Comparison of ENCODE assay signal across 5 cellular contexts in the genomic region with DNA sequence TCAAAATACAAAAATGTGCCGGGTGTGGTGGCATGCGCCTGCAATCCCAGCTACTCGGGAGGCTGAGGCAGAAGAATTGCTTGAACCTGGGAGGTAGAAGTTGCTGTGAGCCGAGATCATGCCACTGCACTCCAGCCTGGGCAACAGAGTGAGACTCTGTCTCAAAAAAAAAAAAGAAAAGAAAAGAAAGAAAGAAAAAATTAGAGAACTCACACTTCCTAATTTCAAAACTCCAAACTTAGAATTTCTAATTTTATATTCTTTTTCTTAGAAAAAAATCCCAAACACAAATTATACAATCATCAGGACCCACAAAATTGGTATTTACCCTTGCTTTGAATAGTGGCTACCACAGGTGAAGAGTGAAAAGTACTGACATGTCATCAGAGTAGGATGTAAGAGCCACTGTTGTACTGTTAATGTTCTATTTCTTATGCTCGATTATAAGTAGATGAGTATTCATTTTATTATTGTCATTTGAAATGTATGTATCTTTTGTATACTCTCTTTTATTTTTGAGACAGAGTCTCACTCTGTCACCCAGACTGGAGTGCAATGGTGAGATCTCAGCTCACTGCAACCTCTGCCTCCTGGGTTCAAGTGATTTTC.
DNase-seq lines count a peak whose midpoint lies in the region; ATAC-seq, FAIRE-seq and TF ChIP-seq lines count a peak whose summit lies in the region.
"Not testable (repeated sequence)": the region's sequence is repeated elsewhere in the genome, so short reads cannot be mapped to it uniquely, and the experiment has no call there.

No MANE protein-coding gene starts in this region.

- not testable (repeated sequence) for H2AFZ ChIP-seq in HCT116 (ENCODE audit: low read depth, low read length, poor library complexity, severe bottlenecking); K562 (ENCODE audit: low read depth, low read length); H1 (ENCODE audit: low read length)

- not testable (repeated sequence) for FAIRE-seq in K562 (lab: Jason Lieb, UNC); H1 (lab: Jason Lieb, UNC)

- H3K9ac ChIP-seq in HCT116 (ENCODE audit: low read length); K562 (ENCODE audit: insufficient read depth in 1 of 2, low read depth in 2 of 2, low read length in 2 of 2); H1 (replicated peaks in 1 of 4; ENCODE audit: extremely low read depth in 1 of 4, low read depth in 3 of 4, low read length in 3 of 4); liver (ENCODE audit: low read depth in 1 of 2, low read length in 2 of 2): not testable (repeated sequence)

- H3K36me3 ChIP-seq in HCT116 (ENCODE audit: control insufficient read depth in 1 of 2, insufficient read depth in 2 of 2, low read length in 2 of 2); K562 (ENCODE audit: control insufficient read depth, insufficient read depth, low read length); H1 (ENCODE audit: control insufficient read depth in 2 of 4, insufficient read depth in 4 of 4, low read length in 3 of 4); liver (ENCODE audit: control insufficient read depth in 4 of 4, insufficient read depth in 3 of 4, low read depth in 1 of 4, low read length in 3 of 4): not testable (repeated sequence)
- peaks cover 4 to 16% of the 10 kb centered on the region in 2 experiments; a peak in 2 of 3 replicates for H3K36me3 ChIP-seq in HEK293 (ENCODE audit: control insufficient read depth in 2 of 2, insufficient read depth in 1 of 2, low read length in 2 of 2)

- not testable (repeated sequence) for H3K18ac ChIP-seq in H1 (ENCODE audit: extremely low read depth, low read length)

- H3K27ac ChIP-seq in HCT116 (ENCODE audit: low read depth, low read length); HEK293 (ENCODE audit: extremely low read depth, low read depth, low read length); K562 (ENCODE audit: extremely low read depth, low read depth, low read length); H1 (ENCODE audit: low read depth, low read length); liver (ENCODE audit: low read depth in 1 of 2, low read length in 2 of 2): not testable (repeated sequence)

- not testable (repeated sequence) for H4K8ac ChIP-seq in H1 (ENCODE audit: extremely low read depth, insufficient read depth, low read length)

- 83% methylated on average over 5 of the region's 5 CpGs for WGBS in K562 (ENCODE audit: insufficient coverage, low coverage, missing lambda C conversion rate)
- WGBS in H1 (ENCODE audit: extremely low coverage in 1 of 2, insufficient coverage in 1 of 2, insufficient read length in 1 of 2, insufficient replicate concordance in 2 of 2, low coverage in 1 of 2, low lambda C conversion rate in 2 of 2, missing lambda C conversion rate in 1 of 2), 2 experiments = 95% methylated on average over 2 of the region's 5 CpGs; no CpG with 5 or more reads in 1 of the 2 experiments
- WGBS in liver = 96% methylated on average over 5 of the region's 5 CpGs

- CTCF ChIA-PET in HCT116 (lab: Charles Lee); HEK293 (lab: Yijun Ruan, JAX); K562 (lab: Yijun Ruan, JAX; ENCODE audit: low intra/inter-chr PET ratio); H1 (lab: Charles Lee; ENCODE audit: partially characterized antibody): not testable (repeated sequence)

- H3K23me2 ChIP-seq in H1 (ENCODE audit: low read depth, low read length) = not testable (repeated sequence)

- H4K5ac ChIP-seq in H1 (ENCODE audit: insufficient read length, low read depth, low read length) = not testable (repeated sequence)

- not testable (repeated sequence) for TF ChIP-seq POLR2A in HCT116 (IDR thresholded peaks at IDR 0.05; ENCODE audit: borderline replicate concordance, extremely low read depth, insufficient read depth, insufficient read length); K562 (conservative IDR thresholded peaks at IDR 0.05); H1 (IDR thresholded peaks at IDR 0.05; ENCODE audit: control extremely low read depth in 1 of 2, low read depth in 2 of 2, low read length in 2 of 2)

- not testable (repeated sequence) for H2BK5ac ChIP-seq in H1 (ENCODE audit: low read depth, low read length)

- not testable (repeated sequence) for TF ChIP-seq CTCF in HCT116 (IDR thresholded peaks at IDR 0.05 in 2 of 3, conservative IDR thresholded peaks at IDR 0.05 in 1 of 3; ENCODE audit: borderline replicate concordance in 1 of 3, insufficient read depth in 1 of 3, low read depth in 2 of 3, low read length in 2 of 3); HEK293 (tag by site-specific recombination; IDR thresholded peaks at IDR 0.05); K562 (IDR thresholded peaks at IDR 0.05 in 2 of 3, conservative IDR thresholded peaks at IDR 0.05 in 1 of 3; ENCODE audit: insufficient read depth in 2 of 3, low read depth in 1 of 3, low read length in 3 of 3); H1 (IDR thresholded peaks at IDR 0.05; ENCODE audit: control extremely low read depth in 1 of 3, insufficient read depth in 1 of 3, low read depth in 1 of 3, low read length in 3 of 3); liver (IDR thresholded peaks at IDR 0.05; ENCODE audit: low read depth, low read length, missing input control)

- not testable (repeated sequence) for H4K20me1 ChIP-seq in HCT116 (ENCODE audit: insufficient read depth); K562 (replicated peaks; ENCODE audit: control insufficient read depth, insufficient read depth, low read length); H1 (replicated peaks in 1 of 2; ENCODE audit: control insufficient read depth in 1 of 2, insufficient read depth in 2 of 2, low read length in 2 of 2)

- not testable (repeated sequence) for H3K27me3 ChIP-seq in HCT116 (ENCODE audit: insufficient read depth, low read length); K562 (ENCODE audit: control insufficient read depth in 2 of 2, insufficient read depth in 2 of 2, low read length in 2 of 2); H1 (replicated peaks in 1 of 4; ENCODE audit: control insufficient read depth in 3 of 4, extremely low read depth in 1 of 4, insufficient read depth in 3 of 4, low read length in 3 of 4); liver (ENCODE audit: control insufficient read depth in 4 of 4, insufficient read depth in 4 of 4, low read length in 3 of 4)

- H3K9me1 ChIP-seq in K562 (ENCODE audit: control insufficient read depth, insufficient read depth, low read length) = not testable (repeated sequence)

- H3K9me2 ChIP-seq in HCT116 (ENCODE audit: insufficient read depth) = not testable (repeated sequence)

- not testable (repeated sequence) for ATAC-seq in HCT116, K562

- not testable (repeated sequence) for H3K4me3 ChIP-seq in HCT116 (replicated peaks in 1 of 2; ENCODE audit: low read depth in 1 of 2, low read length in 2 of 2); HEK293 (ENCODE audit: low read depth, low read length); K562; H1 (ENCODE audit: extremely low read depth in 1 of 4, insufficient read depth in 2 of 4, low read depth in 3 of 4, low read length in 4 of 4)
- H3K4me3 ChIP-seq in liver (ENCODE audit: low read depth in 1 of 3, low read length in 3 of 3) = peak overlapping the region in 2 of 3 donors; percentile 14 to 54

- not testable (repeated sequence) for H2BK20ac ChIP-seq in H1 (ENCODE audit: low read length)

- in situ Hi-C loops in K562 (cut with MboI) = not testable (repeated sequence)

- H4K91ac ChIP-seq in H1 (replicated peaks; ENCODE audit: insufficient read length, low read length) = not testable (repeated sequence)

- BruUV-seq in HCT116 (replicated peaks; lab: Mats Ljungman, UMichigan); K562 (replicated peaks; lab: Mats Ljungman, UMichigan): not testable (repeated sequence)

- H2AK5ac ChIP-seq in H1 (ENCODE audit: low read depth, low read length) = not testable (repeated sequence)

- H2BK15ac ChIP-seq in H1 (ENCODE audit: low read length) = not testable (repeated sequence)

- H3K9me3 ChIP-seq in HCT116 (ENCODE audit: control insufficient read depth in 1 of 2, insufficient read depth in 1 of 2, low read depth in 1 of 2, low read length in 2 of 2); HEK293 (ENCODE audit: control insufficient read depth, insufficient read depth, low read depth, low read length); K562 (replicated peaks; ENCODE audit: control insufficient read depth, insufficient read depth, low read depth, low read length); H1 (ENCODE audit: insufficient read depth in 2 of 2, low read depth in 1 of 2, low read length in 1 of 2): not testable (repeated sequence)
- peaks cover 6 to 19% (median 11%) of the 10 kb centered on the region in 4 donors for H3K9me3 ChIP-seq in liver (ENCODE audit: control insufficient read depth in 4 of 4, low read length in 3 of 4)

- H3K4me2 ChIP-seq in HCT116 (ENCODE audit: low read length); K562 (ENCODE audit: insufficient read depth, low read length); H1 (ENCODE audit: insufficient read depth in 1 of 2, low read depth in 2 of 2, low read length in 2 of 2): not testable (repeated sequence)

- H3K4ac ChIP-seq in H1 (replicated peaks; ENCODE audit: insufficient read length, low read depth, low read length) = not testable (repeated sequence)

- not testable (repeated sequence) for H3K56ac ChIP-seq in H1 (replicated peaks; ENCODE audit: insufficient read length, low read depth, low read length)

- not testable (repeated sequence) for H2BK12ac ChIP-seq in H1 (ENCODE audit: low read depth, low read length)

- DNase-seq in HCT116 (ENCODE audit: low read depth, low spot score); K562 (ENCODE audit: extremely low read depth in 1 of 4, low spot score in 3 of 4); H1 (ENCODE audit: low read depth in 1 of 2, low spot score in 2 of 2): not testable (repeated sequence)

- intact Hi-C loops in HCT116 (cut with micrococcal nuclease); K562 (cut with micrococcal nuclease): not testable (repeated sequence)

- POLR2A ChIA-PET in HCT116 (lab: Charles Lee); HEK293 (lab: Yijun Ruan, JAX): not testable (repeated sequence)
- POLR2A ChIA-PET in K562 (lab: Yijun Ruan, JAX) = interaction anchor here (1.1 kb wide), 1 partner anchor 67 kb away, joined by 3 read pairs; no protein-coding TSS in a partner anchor
- POLR2A ChIA-PET in H1 (lab: Charles Lee; ENCODE audit: partially characterized antibody) = interaction anchor here (0.8 kb wide), 1 partner anchor 70 kb away, joined by 3 read pairs; no protein-coding TSS in a partner anchor

- TF ChIP-seq RAD21 in HCT116 (IDR thresholded peaks at IDR 0.05; ENCODE audit: low read depth); K562 (CRISPR knock-in tag; conservative IDR thresholded peaks at IDR 0.05 in 1 of 2, IDR thresholded peaks at IDR 0.05 in 1 of 2); H1 (IDR thresholded peaks at IDR 0.05 in 1 of 2, conservative IDR thresholded peaks at IDR 0.05 in 1 of 2; ENCODE audit: low read depth in 2 of 2, low read length in 2 of 2); liver (IDR thresholded peaks at IDR 0.05): not testable (repeated sequence)

- H3K79me2 ChIP-seq in HCT116 (ENCODE audit: insufficient read depth, low read length); K562 (ENCODE audit: control insufficient read depth, insufficient read depth, low read length); H1 (ENCODE audit: control insufficient read depth in 1 of 2, insufficient read depth in 2 of 2, low read length in 2 of 2): not testable (repeated sequence)

- H2BK120ac ChIP-seq in H1 (replicated peaks; ENCODE audit: low read depth, low read length) = not testable (repeated sequence)

- not testable (repeated sequence) for H3K23ac ChIP-seq in H1 (ENCODE audit: insufficient read length)

- H3K79me1 ChIP-seq in H1 (ENCODE audit: low read depth, low read length) = not testable (repeated sequence)

- RAD21 ChIA-PET in HCT116 (lab: Charles Lee; ENCODE audit: low non-redundant PET in 1 of 2, low total read pairs in 2 of 2, uncharacterized antibody in 2 of 2, unreplicated experiment in 2 of 2) = not testable (repeated sequence)

- H3K14ac ChIP-seq in H1 (ENCODE audit: insufficient read length) = not testable (repeated sequence)

- not testable (repeated sequence) for H3K4me1 ChIP-seq in HCT116 (ENCODE audit: control insufficient read depth in 1 of 2, insufficient read depth in 2 of 2, low read length in 2 of 2); HEK293 (ENCODE audit: control insufficient read depth, insufficient read depth, low read length); K562 (replicated peaks in 1 of 2; ENCODE audit: control insufficient read depth in 2 of 2, insufficient read depth in 2 of 2, low read length in 2 of 2); H1 (replicated peaks in 1 of 4; ENCODE audit: control insufficient read depth in 3 of 4, insufficient read depth in 4 of 4, low read length in 3 of 4); liver (ENCODE audit: control insufficient read depth in 4 of 4, insufficient read depth in 4 of 4, low read length in 3 of 4)

- not testable (repeated sequence) for TF ChIP-seq EP300 in K562 (IDR thresholded peaks at IDR 0.05; ENCODE audit: low read length); H1 (IDR thresholded peaks at IDR 0.05; ENCODE audit: borderline replicate concordance in 1 of 2, low read depth in 2 of 2, low read length in 2 of 2)
